Comparison of ENCODE assay signal across 23 cellular contexts in the genomic region with DNA sequence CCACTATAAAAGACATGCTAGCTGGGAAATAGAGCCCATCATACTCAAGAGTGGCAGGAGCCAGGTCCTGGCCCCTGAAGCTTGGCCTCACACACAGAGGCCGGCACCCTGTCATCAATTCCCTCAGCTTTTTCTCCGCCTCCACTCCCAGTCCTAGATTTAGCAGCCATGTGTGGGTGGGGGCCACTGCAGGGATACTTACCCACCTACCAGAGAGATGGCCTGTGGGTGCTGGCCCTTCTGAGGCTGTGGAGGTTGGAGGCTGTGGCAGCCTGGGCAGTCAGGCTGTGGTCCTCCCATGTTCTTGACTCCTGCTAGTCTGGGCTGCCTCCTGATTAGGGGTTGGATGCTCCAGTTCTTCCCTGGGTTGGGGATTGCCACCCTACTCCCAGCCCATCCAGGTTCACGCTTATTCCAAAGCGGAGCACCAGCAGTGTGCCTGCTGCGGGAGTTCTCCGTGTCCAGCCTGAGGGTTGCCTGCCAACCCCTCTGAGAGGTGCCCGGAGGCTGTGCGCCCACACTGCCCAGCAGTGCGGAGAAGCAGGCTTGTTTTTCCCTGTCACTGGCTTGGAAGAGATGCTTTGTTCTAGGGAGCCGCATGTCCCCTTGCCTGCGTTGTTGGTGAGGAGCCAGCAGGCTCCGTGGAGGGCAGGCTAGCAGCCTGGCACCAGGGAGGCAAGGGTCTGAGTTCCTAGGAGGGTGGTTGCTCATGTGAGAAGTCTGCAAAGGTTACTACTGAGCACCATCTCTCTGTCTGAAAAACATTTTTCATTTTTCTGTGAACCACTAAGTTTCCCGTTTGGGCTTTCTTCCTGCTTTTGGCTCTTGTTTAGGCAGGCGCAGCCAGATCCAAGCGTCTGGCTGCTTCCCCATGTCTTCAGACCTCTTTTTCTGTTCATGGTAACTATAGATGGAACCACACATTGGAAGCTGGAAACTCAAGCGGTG. TPM values are rescaled to one million over a fixed set of nuclear protein-coding genes. Genes with fewer than 3 reads are reported as not detected.
DNase-seq lines count a peak whose midpoint lies in the region; ATAC-seq and TF ChIP-seq lines count a peak whose summit lies in the region.
"Had no signal": no experiment of that assay in that cellular context is flagged by ENCODE, and none has a peak within 500 bp of the region (broad histone marks: within the 10 kb centered on the region; RNA-seq: fewer than 3 reads in every experiment).

No MANE protein-coding gene starts in this region.

- H3K36me3 ChIP-seq in mammary epithelial cell (ENCODE audit: insufficient read depth, low read length): peaks cover 6% of the 10 kb centered on the region
- H3K36me3 ChIP-seq in tibial nerve: peaks cover 0 to 14% (median 0%) of the 10 kb centered on the region in 3 donors
- H3K36me3 ChIP-seq: neutrophil, upper lobe of right lung had no signal

- H3K27me3 ChIP-seq in mammary epithelial cell (ENCODE audit: insufficient read depth, low read length) (no peaks in the 10 kb centered on the region), tibial nerve (no peaks in the 10 kb centered on the region)
- H3K27me3 ChIP-seq: neutrophil, upper lobe of right lung had no signal

- dilution Hi-C loops in mammary epithelial cell (cut with HindIII; ENCODE audit: low sequenced_read_pairs): no loop called here

- DNase-seq in MCF 10A (ENCODE audit: unreplicated experiment): no peak
- DNase-seq in mammary epithelial cell: no peak
- peak; percentile 57 for DNase-seq in left ventricle myocardium superior
- DNase-seq in posterior cingulate gyrus: peak; percentile 46 to 96 (median 60)
- DNase-seq in tibial nerve (ENCODE audit: low spot score in 2 of 2): no peak
- DNase-seq in stimulated activated naive CD4-positive, alpha-beta T cell (lab: John Stamatoyannopoulos, UW): no peak
- DNase-seq in foreskin fibroblast: no peak
- DNase-seq: activated CD8-positive, alpha-beta memory T cell treated with anti-CD3 and anti-CD28 coated beads for 24 hours; IMR-90; kidney glomerular epithelial cell; mucosa of descending colon; NCI-H187; NCI-H446 treated with DMSO at 0.1 percent for 48 hours; SHP77; stimulated activated CD4-positive, alpha-beta T cell treated with anti-CD3 and anti-CD28 coated beads, Interleukin-4, amount 100 ng/mL, for 24 hours; T-helper 1 cell had no signal

- TF ChIP-seq CTCF in MCF 10A (IDR thresholded peaks at IDR 0.05; ENCODE audit: unreplicated experiment) (no peak), mammary epithelial cell (conservative IDR thresholded peaks at IDR 0.05 in 1 of 2, IDR thresholded peaks at IDR 0.05 in 1 of 2; ENCODE audit: extremely low read depth in 1 of 2, insufficient read depth in 1 of 2, low read depth in 1 of 2, low read length in 2 of 2) (no peak), tibial nerve (IDR thresholded peaks at IDR 0.05) (no peak), foreskin fibroblast (IDR thresholded peaks at IDR 0.05; ENCODE audit: low read depth, low read length) (no peak)

- BruUV-seq in MCF 10A (replicated peaks; lab: Mats Ljungman, UMichigan) (no TSS peak), mammary epithelial cell (replicated peaks; lab: Mats Ljungman, UMichigan) (no TSS peak)

- POLR2A ChIA-PET in MCF 10A (lab: Yijun Ruan, JAX): interaction anchor here (0.8 to 7.6 kb wide), 3 partner anchors 11 to 206 kb away, joined by 3 to 48 read pairs (median 3); no protein-coding TSS in a partner anchor

- in situ Hi-C loops in mammary epithelial cell (cut with MboI; ENCODE audit: low sequenced_read_pairs in 2 of 2): no loop called here

- no peak overlapping the region for H3K9ac ChIP-seq in mammary epithelial cell (ENCODE audit: insufficient read depth, low read length)

- no peak overlapping the region for H3K27ac ChIP-seq in mammary epithelial cell (ENCODE audit: insufficient read depth, low read depth, low read length)
- peak overlapping the region in 3 of 4 donors; percentile 45 to 74 (median 63) for H3K27ac ChIP-seq in tibial nerve
- H3K27ac ChIP-seq: 22Rv1, neutrophil, upper lobe of right lung, VCaP had no signal

- H3K4me1 ChIP-seq in mammary epithelial cell (ENCODE audit: insufficient read depth, low read length) (peaks cover 20% of the 10 kb centered on the region), tibial nerve (peaks cover 0 to 26% (median 6%) of the 10 kb centered on the region in 4 donors)

- H3K4me3 ChIP-seq in mammary epithelial cell (replicated peaks in 1 of 3; ENCODE audit: insufficient read depth in 1 of 3, low read depth in 2 of 3, low read length in 3 of 3) (no peak overlapping the region), tibial nerve (no peak overlapping the region), foreskin fibroblast (ENCODE audit: low read depth in 1 of 2, low read length in 2 of 2) (no peak overlapping the region)
- H3K4me3 ChIP-seq: mucosa of descending colon, skin epidermis, upper lobe of right lung had no signal

- H3K9me3 ChIP-seq in mammary epithelial cell (replicated peaks; ENCODE audit: insufficient read depth, low read length) (no peaks in the 10 kb centered on the region), tibial nerve (no peaks in the 10 kb centered on the region)
- H3K9me3 ChIP-seq: mucosa of descending colon, neutrophil, upper lobe of right lung had no signal

- H3K36me3 Mint-ChIP-seq in MCF 10A (ENCODE audit: insufficient read depth, unreplicated experiment): peaks cover 65% of the 10 kb centered on the region

- no peaks in the 10 kb centered on the region for H3K9me3 Mint-ChIP-seq in MCF 10A (ENCODE audit: unreplicated experiment)
- H3K9me3 Mint-ChIP-seq: activated T-helper 1 cell treated with anti-CD3 and anti-CD28 coated beads, Interleukin-12 subunit alpha, Interleukin-12 subunit beta, Interleukin-2, Interleukin-4 antibody, amounts not matched to agents 30 ng/mL and 10 ng/mL and 1 ng/mL, durations not matched to agents 14 hours and 24 hours and 36 hours had no signal

- peak; percentile 70 for ATAC-seq in left ventricle myocardium superior
- no peak for ATAC-seq in HG03354 (IDR thresholded peaks at IDR 0.05; ENCODE audit: poor library complexity, severe bottlenecking, unreplicated experiment)
- ATAC-seq: mucosa of descending colon, upper lobe of right lung had no signal

- intact Hi-C loops in MCF 10A (cut with micrococcal nuclease): no loop called here
- intact Hi-C loops in mammary epithelial cell (cut with micrococcal nuclease): no loop called here
- intact Hi-C loops in left ventricle myocardium superior (cut with micrococcal nuclease): no loop called here
- intact Hi-C loops in posterior cingulate gyrus (cut with DNase I): no loop called here

- H3K27ac Mint-ChIP-seq in MCF 10A (ENCODE audit: low read depth, unreplicated experiment): peak overlapping the region; percentile 33
- H3K27ac Mint-ChIP-seq: activated T-helper 1 cell treated with anti-CD3 and anti-CD28 coated beads, Interleukin-12 subunit alpha, Interleukin-12 subunit beta, Interleukin-2, Interleukin-4 antibody, amounts not matched to agents 30 ng/mL and 10 ng/mL and 1 ng/mL, durations not matched to agents 14 hours and 24 hours and 36 hours had no signal

- peaks cover 43% of the 10 kb centered on the region for H3K79me2 ChIP-seq in mammary epithelial cell (ENCODE audit: insufficient read depth, low read length)

- WGBS in mammary epithelial cell (ENCODE audit: low coverage, missing lambda C conversion rate): 63% methylated on average over 15 of the region's 16 CpGs
- 67 to 69% methylated on average over 16 of the region's 16 CpGs for WGBS in tibial nerve, 2 donors

- TF ChIP-seq EP300 in tibial nerve (IDR thresholded peaks at IDR 0.05): peak in 1 of 2 donors; percentile 22

- CTCF ChIA-PET in MCF 10A (lab: Yijun Ruan, JAX): interaction anchor here (0.5 to 2.2 kb wide), 3 partner anchors 10 to 251 kb away, joined by 3 to 12 read pairs (median 3); no protein-coding TSS in a partner anchor
- CTCF ChIA-PET in mammary epithelial cell (lab: Charles Lee; ENCODE audit: low non-redundant PET): no interaction called here

- H2AFZ ChIP-seq in mammary epithelial cell (ENCODE audit: low read depth, low read length): no peak overlapping the region

- H3K4me2 ChIP-seq in mammary epithelial cell (ENCODE audit: insufficient read depth, low read depth, low read length): no peak overlapping the region

- H3K4me1 Mint-ChIP-seq in MCF 10A (ENCODE audit: insufficient read depth, unreplicated experiment): peaks cover 67% of the 10 kb centered on the region

- H3K27me3 Mint-ChIP-seq in MCF 10A (ENCODE audit: insufficient read depth, unreplicated experiment): no peaks in the 10 kb centered on the region

- no peak overlapping the region for H3K4me3 Mint-ChIP-seq in MCF 10A (ENCODE audit: unreplicated experiment)
- H3K4me3 Mint-ChIP-seq: activated T-helper 1 cell treated with anti-CD3 and anti-CD28 coated beads, Interleukin-12 subunit alpha, Interleukin-12 subunit beta, Interleukin-2, Interleukin-4 antibody, amounts not matched to agents 30 ng/mL and 10 ng/mL and 1 ng/mL, durations not matched to agents 14 hours and 24 hours and 36 hours had no signal

- no peaks in the 10 kb centered on the region for H4K20me1 ChIP-seq in mammary epithelial cell (ENCODE audit: insufficient read depth, low read length)

- TF ChIP-seq POLR2A in tibial nerve (IDR thresholded peaks at IDR 0.05): no peak

RNA-seq across cellular contexts. Expression of gene SLC22A5, which starts 7.5 kb away (rescaled TPM):
- 122 and 167 TPM in 2 replicates for total RNA-seq in MCF 10A (2022)
- total RNA-seq in mammary epithelial cell: 10 to 100 TPM; 11.5 to 13.8 TPM
- polyA plus RNA-seq in mammary epithelial cell: 15.5 TPM
- 69.6 TPM for polyA minus RNA-seq in mammary epithelial cell
- total RNA-seq in left ventricle myocardium superior: 26.6 TPM
- total RNA-seq in tibial nerve: 10 to 100 TPM; 11.3 to 19.0 (median 16.3) TPM

Comparison
In these comparisons a context has a peak if more than half of its experiments do, and no peak if none do; other contexts are left out.
1. DNase-seq: peak in left ventricle myocardium superior (single experiment) and posterior cingulate gyrus (10 of 10); none in MCF 10A (single experiment), mammary epithelial cell (single experiment), tibial nerve (0 of 2), stimulated activated naive CD4-positive, alpha-beta T cell (0 of 6) and foreskin fibroblast (0 of 2).